Comparison of ENCODE assay signal across 29 cellular contexts in genomic region chr20:17685168-17685567, GRCh38. TPM values are rescaled to one million over a fixed set of nuclear protein-coding genes. Genes with fewer than 3 reads are reported as not detected.
A peak's percentile ranks its signal among the peaks of the same experiment; 100 is the strongest.
DNase-seq lines count a peak whose midpoint lies in the region; ATAC-seq, FAIRE-seq and TF ChIP-seq lines count a peak whose summit lies in the region.
"Had no signal": no experiment of that assay in that cellular context is flagged by ENCODE, and none has a peak within 500 bp of the region (broad histone marks: within the 10 kb centered on the region; RNA-seq: fewer than 3 reads in every experiment).

No MANE protein-coding gene starts in this region.

- H3K9me3 ChIP-seq in HepG2 (ENCODE audit: low read length) (peaks cover 13% of the 10 kb centered on the region; the same call in 1 of the 2 replicates), right lobe of liver (no peaks in the 10 kb centered on the region), RWPE2 (ENCODE audit: severe bottlenecking) (no peaks in the 10 kb centered on the region), small intestine (ENCODE audit: control insufficient read depth, low read depth) (no peaks in the 10 kb centered on the region)
- H3K9me3 ChIP-seq: BE2C had no signal

- no TSS peak for BruUV-seq in HepG2 (replicated peaks; lab: Mats Ljungman, UMichigan)

- H3K79me2 ChIP-seq in HepG2 (ENCODE audit: insufficient read depth, low read length), result peaks cover 8% of the 10 kb centered on the region

- no peak overlapping the region for H2AFZ ChIP-seq in HepG2 (ENCODE audit: low read length)
- H2AFZ ChIP-seq: GM23338 had no signal

- H4K20me1 ChIP-seq in HepG2 (ENCODE audit: insufficient read depth, low read length), result peaks cover 8% of the 10 kb centered on the region

- DNase-seq in HepG2 (ENCODE audit: low spot score) (no peak), right lobe of liver (no peak), RWPE2 (ENCODE audit: low spot score) (peak; percentile 4), epithelial cell of esophagus (ENCODE audit: low read depth) (peak; percentile 43), small intestine (peak; percentile 31), kidney glomerular epithelial cell (lab: John Stamatoyannopoulos, UW) (no peak), DMS 273 treated with DMSO at 0.1 percent for 48 hours (lab: John Stamatoyannopoulos, UW) (no peak)
- no peak for DNase-seq in stimulated activated CD8-positive, alpha-beta memory T cell treated with anti-CD3 and anti-CD28 coated beads, Interleukin-4, amount 100 ng/mL, for 48 hours
- DNase-seq: 8988T; ACHN; AML-193; BE2C; Calu3; CD4-positive, alpha-beta T cell; CD8-positive, alpha-beta memory T cell; DMS153; DMS79 treated with DMSO at 0.1 percent for 48 hours; GF-D8; H9 had no signal

- TF ChIP-seq POLR2A in HepG2 (IDR thresholded peaks at IDR 0.05; ENCODE audit: insufficient read depth in 1 of 2, low read depth in 2 of 2, low read length in 2 of 2), result no peak
- no peak for TF ChIP-seq POLR2A in right lobe of liver (IDR thresholded peaks at IDR 0.05)

- WGBS in HepG2 (ENCODE audit: low lambda C conversion rate), result 70% methylated on average over 1 of the region's 1 CpG
- WGBS in right lobe of liver (ENCODE audit: insufficient coverage, low coverage, low lambda C conversion rate, missing lambda C conversion rate), result 100% methylated on average over 1 of the region's 1 CpG
- 18 to 38% (median 23%) methylated on average over 1 of the region's 1 CpG for WGBS in small intestine, 3 donors

- no peak for TF ChIP-seq RAD21 in HepG2 (CRISPR knock-in tag; IDR thresholded peaks at IDR 0.05)

- no peak for FAIRE-seq in HepG2 (lab: Jason Lieb, UNC)
- no peak for FAIRE-seq in small intestine (lab: Jason Lieb, UNC)
- FAIRE-seq: A549, GM12891, GM18507 had no signal

- ATAC-seq in HepG2, result no peak
- no peak for ATAC-seq in right lobe of liver
- no peak for ATAC-seq in RWPE2 (ENCODE audit: low read depth)
- ATAC-seq: A549, GM23338, HCT116 had no signal

- intact Hi-C loops in HepG2 (cut with micrococcal nuclease; ENCODE audit: unreplicated experiment) (no loop called here), right lobe of liver (cut with DNase I) (loop anchor here (10.0 kb wide), 3 partner anchors 110 to 200 kb away; no protein-coding TSS in a partner anchor)

- H3K4me3 ChIP-seq in HepG2 (replicated peaks in 1 of 3; ENCODE audit: insufficient read depth in 1 of 3, low read depth in 2 of 3, low read length in 3 of 3) (no peak overlapping the region; a peak in 1 of 6 replicates), right lobe of liver (no peak overlapping the region), RWPE2 (ENCODE audit: severe bottlenecking) (no peak overlapping the region), epithelial cell of esophagus (ENCODE audit: low read length) (no peak overlapping the region), small intestine (ENCODE audit: low read depth in 1 of 2, low read length in 2 of 2) (no peak overlapping the region)
- H3K4me3 ChIP-seq: A549; BLaER1 treated with 17β-estradiol and CSF1 and Interleukin-3, amounts not matched to agents 10 nM and 100 nM; GM23338 had no signal

- TF ChIP-seq CTCF in HepG2 (CRISPR knock-in tag; IDR thresholded peaks at IDR 0.05) (no peak), right lobe of liver (IDR thresholded peaks at IDR 0.05) (no peak), RWPE2 (IDR thresholded peaks at IDR 0.05; ENCODE audit: poor library complexity, severe bottlenecking) (no peak), epithelial cell of esophagus (IDR thresholded peaks at IDR 0.05; ENCODE audit: insufficient read depth, low read depth, low read length, missing control alignments) (no peak)

- H3K27ac ChIP-seq in HepG2 (ENCODE audit: extremely low read length, insufficient read depth, low read length) (no peak overlapping the region), right lobe of liver (no peak overlapping the region), RWPE2 (ENCODE audit: poor library complexity, severe bottlenecking) (no peak overlapping the region), small intestine (ENCODE audit: low read depth in 1 of 2, low read length in 1 of 2) (no peak overlapping the region)
- H3K27ac ChIP-seq: A549; BLaER1 treated with 17β-estradiol and CSF1 and Interleukin-3, amounts not matched to agents 10 nM and 100 nM had no signal

- POLR2A ChIA-PET in HepG2 (lab: Yijun Ruan, JAX), result interaction anchor here (0.7 to 10.8 kb wide), 5 partner anchors 17 to 190 kb away, joined by 3 to 347 read pairs (median 117); no protein-coding TSS in a partner anchor

- peak overlapping the region; percentile 99; the same call in 1 of the 2 replicates for H3K4me2 ChIP-seq in HepG2 (ENCODE audit: low read depth, low read length)
- H3K4me2 ChIP-seq: A549; BLaER1 treated with 17β-estradiol and CSF1 and Interleukin-3, amounts not matched to agents 10 nM and 100 nM; GM23338 had no signal

- peaks cover 0 to 34% of the 10 kb centered on the region in 2 experiments; a peak in 4 of 5 replicates for H3K27me3 ChIP-seq in HepG2 (ENCODE audit: control insufficient read depth in 1 of 2, insufficient read depth in 2 of 2, low read length in 2 of 2)
- H3K27me3 ChIP-seq in right lobe of liver, result no peaks in the 10 kb centered on the region
- peaks cover 3% of the 10 kb centered on the region for H3K27me3 ChIP-seq in RWPE2 (ENCODE audit: insufficient read depth, poor library complexity, severe bottlenecking)
- H3K27me3 ChIP-seq in small intestine (ENCODE audit: control insufficient read depth in 2 of 2, insufficient read depth in 2 of 2, low read length in 2 of 2), result no peaks in the 10 kb centered on the region
- H3K27me3 ChIP-seq: BLaER1 treated with 17β-estradiol and CSF1 and Interleukin-3, amounts not matched to agents 10 nM and 100 nM had no signal

- H3K36me3 ChIP-seq in HepG2 (replicated peaks in 1 of 2; ENCODE audit: control insufficient read depth in 1 of 2, insufficient read depth in 2 of 2, low read length in 2 of 2) (peaks cover 0 to 3% of the 10 kb centered on the region in 2 experiments; a peak in 3 of 5 replicates), right lobe of liver (no peaks in the 10 kb centered on the region), RWPE2 (ENCODE audit: low read depth) (no peaks in the 10 kb centered on the region; the same call in 1 of the 2 replicates), small intestine (ENCODE audit: control insufficient read depth in 2 of 2, insufficient read depth in 2 of 2, low read length in 2 of 2) (no peaks in the 10 kb centered on the region)
- H3K36me3 ChIP-seq: BE2C; BLaER1 treated with 17β-estradiol and CSF1 and Interleukin-3, amounts not matched to agents 10 nM and 100 nM had no signal

- TF ChIP-seq EP300 in HepG2 (IDR thresholded peaks at IDR 0.05; ENCODE audit: low read depth in 2 of 2, low read length in 2 of 2) (no peak), HepG2 (CRISPR knock-in tag; IDR thresholded peaks at IDR 0.05; ENCODE audit: borderline replicate concordance) (no peak)

- CTCF ChIA-PET in HepG2 (lab: Yijun Ruan, JAX; ENCODE audit: low intra/inter-chr PET ratio, low total read pairs), result no interaction called here

- H3K4me1 ChIP-seq in HepG2 (ENCODE audit: insufficient read depth, low read length) (peaks cover 31% of the 10 kb centered on the region), right lobe of liver (peaks cover 0 to 24% (median 11%) of the 10 kb centered on the region in 4 donors), RWPE2 (ENCODE audit: insufficient read depth, poor library complexity, severe bottlenecking) (no peaks in the 10 kb centered on the region), small intestine (ENCODE audit: control insufficient read depth in 2 of 2, insufficient read depth in 1 of 2, low read depth in 1 of 2, low read length in 1 of 2) (peaks cover 1 to 3% of the 10 kb centered on the region in 2 donors)
- H3K4me1 ChIP-seq: BE2C had no signal

- H3K9ac ChIP-seq in HepG2 (ENCODE audit: insufficient read depth, low read depth, low read length), result no peak overlapping the region
- H3K9ac ChIP-seq: BLaER1 treated with 17β-estradiol and CSF1 and Interleukin-3, amounts not matched to agents 10 nM and 100 nM had no signal

- in situ Hi-C loops in HepG2 (cut with HindIII; ENCODE audit: extremely low pct_ligation_motif_present, low pct_unique_long_range_greater_than_20kb), result no loop called here

RNA-seq across cellular contexts. Expression of gene RRBP1, which starts 3.1 kb away (rescaled TPM):
- 97.1 and 222 TPM in 2 replicates for total RNA-seq in HepG2 (2016; rRNA removed; fragmentation: Illumina TruSeq; extraction: Trizol)
- 35.1 and 38.1 TPM in 2 replicates for total RNA-seq in HepG2 (2016; cell fraction: cytosol; rRNA removed; fragmentation: Illumina TruSeq; extraction: Trizol; ENCODE audit: low read depth)
- total RNA-seq in HepG2 (2016; cell fraction: insoluble cytoplasmic fraction; rRNA removed; fragmentation: Illumina TruSeq; extraction: Trizol), result 75.4 and 223 TPM in 2 replicates
- 33.7 and 37.4 TPM in 2 replicates for total RNA-seq in HepG2 (2016; cell fraction: membrane; rRNA removed; fragmentation: Illumina TruSeq; extraction: Trizol)
- total RNA-seq in HepG2 (2016; cell fraction: nucleus; rRNA removed; fragmentation: Illumina TruSeq; extraction: Trizol), result 254 and 316 TPM in 2 replicates
- polyA plus RNA-seq in HepG2 (2011; rRNA removed), result 150 and 195 TPM in 2 replicates
- 97.1 and 99.8 TPM in 2 replicates for polyA plus RNA-seq in HepG2 (2011; cell fraction: cytosol; rRNA removed)
- polyA plus RNA-seq in HepG2 (2011; cell fraction: nucleus; rRNA removed), result 402 and 429 TPM in 2 replicates
- polyA plus RNA-seq in HepG2 (2012), result 190 and 218 TPM in 2 replicates
- 14.1 and 14.3 TPM in 2 replicates for polyA plus RNA-seq in HepG2 (2016; cell fraction: cytosol; fragmentation: Illumina TruSeq; extraction: Trizol; ENCODE audit: low read depth)
- polyA plus RNA-seq in HepG2 (2016; cell fraction: insoluble cytoplasmic fraction; fragmentation: Illumina TruSeq; extraction: Trizol; ENCODE audit: low read depth), result 67.5 and 88.2 TPM in 2 replicates
- polyA plus RNA-seq in HepG2 (2016; cell fraction: membrane; fragmentation: Illumina TruSeq; extraction: Trizol; ENCODE audit: low read depth), result 15.3 and 18.4 TPM in 2 replicates
- 548 and 573 TPM in 2 replicates for polyA plus RNA-seq in HepG2 (2016; cell fraction: nucleus; fragmentation: Illumina TruSeq; extraction: Trizol; ENCODE audit: insufficient read depth, low read depth)
- 18.3 and 157 TPM in 2 replicates for polyA minus RNA-seq in HepG2 (2011; rRNA and poly(A)+ RNA removed; ENCODE audit: low replicate concordance)
- polyA minus RNA-seq in HepG2 (2011; cell fraction: cytosol; rRNA and poly(A)+ RNA removed), result 155 and 192 TPM in 2 replicates
- 198 and 205 TPM in 2 replicates for polyA minus RNA-seq in HepG2 (2011; cell fraction: nucleus; rRNA and poly(A)+ RNA removed)
- total RNA-seq in right lobe of liver, result 100 to 1,000 TPM; 121 to 274 (median 193) TPM
- polyA plus RNA-seq in small intestine, result 100 to 1,000 TPM in 1 of 3 donors, 10 to 100 TPM in 2; 45.2 to 164 (median 59.7) TPM

RNA-seq across cellular contexts. Expression of gene BANF2, which starts 14.6 kb away (rescaled TPM):
- 0.35 TPM in 1 of 2 replicates, not detected in the other for total RNA-seq in HepG2 (2016; rRNA removed; fragmentation: Illumina TruSeq; extraction: Trizol)
- total RNA-seq in HepG2 (2016; cell fraction: cytosol; rRNA removed; fragmentation: Illumina TruSeq; extraction: Trizol; ENCODE audit: low read depth), result 0.53 TPM in 1 of 2 replicates, not detected in the other
- total RNA-seq in HepG2 (2016; cell fraction: insoluble cytoplasmic fraction; rRNA removed; fragmentation: Illumina TruSeq; extraction: Trizol), result not detected in 2 replicates
- total RNA-seq in HepG2 (2016; cell fraction: membrane; rRNA removed; fragmentation: Illumina TruSeq; extraction: Trizol), result not detected in 2 replicates
- not detected in 2 replicates for total RNA-seq in HepG2 (2016; cell fraction: nucleus; rRNA removed; fragmentation: Illumina TruSeq; extraction: Trizol)
- polyA plus RNA-seq in HepG2 (2011; rRNA removed), result not detected in 2 replicates
- polyA plus RNA-seq in HepG2 (2011; cell fraction: cytosol; rRNA removed), result not detected in 2 replicates
- polyA plus RNA-seq in HepG2 (2011; cell fraction: nucleus; rRNA removed), result not detected in 2 replicates
- not detected in 2 replicates for polyA plus RNA-seq in HepG2 (2012)
- polyA plus RNA-seq in HepG2 (2016; cell fraction: cytosol; fragmentation: Illumina TruSeq; extraction: Trizol; ENCODE audit: low read depth), result not detected in 2 replicates
- polyA plus RNA-seq in HepG2 (2016; cell fraction: insoluble cytoplasmic fraction; fragmentation: Illumina TruSeq; extraction: Trizol; ENCODE audit: low read depth), result not detected in 2 replicates
- polyA plus RNA-seq in HepG2 (2016; cell fraction: membrane; fragmentation: Illumina TruSeq; extraction: Trizol; ENCODE audit: low read depth), result not detected in 2 replicates
- polyA plus RNA-seq in HepG2 (2016; cell fraction: nucleus; fragmentation: Illumina TruSeq; extraction: Trizol; ENCODE audit: insufficient read depth, low read depth), result not detected in 2 replicates
- polyA minus RNA-seq in HepG2 (2011; rRNA and poly(A)+ RNA removed; ENCODE audit: low replicate concordance), result not detected in 2 replicates
- not detected in 2 replicates for polyA minus RNA-seq in HepG2 (2011; cell fraction: cytosol; rRNA and poly(A)+ RNA removed)
- polyA minus RNA-seq in HepG2 (2011; cell fraction: nucleus; rRNA and poly(A)+ RNA removed), result not detected in 2 replicates
- total RNA-seq in right lobe of liver, result not detected
- polyA plus RNA-seq in small intestine, result not detected
- total RNA-seq: Calu3; CD4-positive, alpha-beta T cell; CD8-positive, alpha-beta memory T cell; Daoy; G401; GM23338; H4; H9 had no signal
- polyA plus RNA-seq: A549; CD14-positive monocyte; CD8-positive, alpha-beta memory T cell; GM23338 had no signal

Comparison
In these comparisons a context has a peak if more than half of its experiments do, and no peak if none do; other contexts are left out.
1. DNase-seq: peak in RWPE2 (single experiment), epithelial cell of esophagus (single experiment) and small intestine (single experiment); none in HepG2 (single experiment), right lobe of liver (0 of 3), stimulated activated CD8-positive, alpha-beta memory T cell treated with anti-CD3 and anti-CD28 coated beads, Interleukin-4, amount 100 ng/mL, for 48 hours (single experiment), kidney glomerular epithelial cell (single experiment) and DMS 273 treated with DMSO at 0.1 percent for 48 hours (single experiment).